Comparison of ENCODE assay signal across 1 cellular context in genomic region chr3:169637731-169638130, GRCh38.
TF ChIP-seq lines count a peak whose summit lies in the region.

No MANE protein-coding gene starts in this region.

TF ChIP-seq in HepG2, 621 proteins besides CTCF, POLR2A, EP300 and RAD21 (continued from another document):
- TF ChIP-seq, protein P1, sequence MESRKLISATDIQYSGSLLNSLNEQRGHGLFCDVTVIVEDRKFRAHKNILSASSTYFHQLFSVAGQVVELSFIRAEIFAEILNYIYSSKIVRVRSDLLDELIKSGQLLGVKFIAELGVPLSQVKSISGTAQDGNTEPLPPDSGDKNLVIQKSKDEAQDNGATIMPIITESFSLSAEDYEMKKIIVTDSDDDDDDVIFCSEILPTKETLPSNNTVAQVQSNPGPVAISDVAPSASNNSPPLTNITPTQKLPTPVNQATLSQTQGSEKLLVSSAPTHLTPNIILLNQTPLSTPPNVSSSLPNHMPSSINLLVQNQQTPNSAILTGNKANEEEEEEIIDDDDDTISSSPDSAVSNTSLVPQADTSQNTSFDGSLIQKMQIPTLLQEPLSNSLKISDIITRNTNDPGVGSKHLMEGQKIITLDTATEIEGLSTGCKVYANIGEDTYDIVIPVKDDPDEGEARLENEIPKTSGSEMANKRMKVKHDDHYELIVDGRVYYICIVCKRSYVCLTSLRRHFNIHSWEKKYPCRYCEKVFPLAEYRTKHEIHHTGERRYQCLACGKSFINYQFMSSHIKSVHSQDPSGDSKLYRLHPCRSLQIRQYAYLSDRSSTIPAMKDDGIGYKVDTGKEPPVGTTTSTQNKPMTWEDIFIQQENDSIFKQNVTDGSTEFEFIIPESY (CRISPR knock-in tag; IDR thresholded peaks at IDR 0.05) = no peak
- TF ChIP-seq ZBTB14 (CRISPR knock-in tag; IDR thresholded peaks at IDR 0.05) (no peak), RNF219 (CRISPR knock-in tag; IDR thresholded peaks at IDR 0.05) (no peak), SMAD3 (CRISPR knock-in tag; IDR thresholded peaks at IDR 0.05) (no peak), NR2F6 (IDR thresholded peaks at IDR 0.05) (peak; percentile 18; the same call in 1 of the 2 replicates), NR2F6 (CRISPR knock-in tag; IDR thresholded peaks at IDR 0.05) (no peak)
TF ChIP-seq in HepG2: peak in this region for 2.
